In the genomic region with DNA sequence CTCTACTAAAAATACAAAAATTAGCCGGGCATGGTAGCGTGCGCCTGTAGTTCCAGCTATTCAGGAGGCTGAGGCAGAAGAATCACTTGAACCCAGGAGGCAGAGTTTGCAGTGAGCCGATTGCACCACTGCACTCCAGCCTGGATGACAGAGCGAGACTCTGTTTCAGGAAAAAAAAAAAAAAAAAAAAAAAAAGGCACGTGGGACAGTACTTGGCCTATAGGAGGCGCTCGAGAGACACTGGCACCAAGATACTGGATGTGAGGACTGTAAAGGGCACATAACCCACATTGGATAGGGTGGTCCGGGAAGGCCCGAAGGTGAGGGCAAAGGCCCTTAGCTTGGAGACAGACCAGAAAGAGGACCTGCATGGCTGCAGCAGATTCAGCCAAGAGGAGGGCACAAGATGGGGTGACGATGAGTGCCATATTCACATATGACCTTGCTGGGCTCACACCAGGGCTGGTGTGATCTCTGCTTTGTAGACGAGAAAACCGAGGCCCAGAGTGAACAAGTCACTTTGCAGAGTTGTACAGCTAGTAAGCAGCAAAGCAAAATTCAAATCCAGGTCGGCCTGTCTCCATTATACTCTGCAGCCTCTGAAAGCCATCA, we compare ENCODE assay signal across 8 cellular contexts.
DNase-seq lines count a peak whose midpoint lies in the region; ATAC-seq and TF ChIP-seq lines count a peak whose summit lies in the region.

No MANE protein-coding gene starts in this region.

- H3K4me1 Mint-ChIP-seq in CD8-positive, alpha-beta T cell (ENCODE audit: low read depth), result no peaks in the 10 kb centered on the region
- H3K4me1 Mint-ChIP-seq in endodermal cell, result no peaks in the 10 kb centered on the region
- H3K4me1 Mint-ChIP-seq in osteocyte (ENCODE audit: unreplicated experiment), result no peaks in the 10 kb centered on the region

- CTCF ChIA-PET in CD8-positive, alpha-beta T cell (lab: Charles Lee), result interaction anchor here (1.1 to 1.4 kb wide), 2 partner anchors 9 to 40 kb away, joined by 4 to 5 read pairs; no protein-coding TSS in a partner anchor

- H3K9ac ChIP-seq in endodermal cell (ENCODE audit: extremely low read depth, low read length, poor library complexity, severe bottlenecking), result no peak overlapping the region

- H3K27ac Mint-ChIP-seq in CD8-positive, alpha-beta T cell, result no peak overlapping the region
- H3K27ac Mint-ChIP-seq in endodermal cell (no peak overlapping the region), osteocyte (ENCODE audit: unreplicated experiment) (no peak overlapping the region)

- TF ChIP-seq CTCF in CD8-positive, alpha-beta T cell (IDR thresholded peaks at IDR 0.05), result peak; percentile 45
- TF ChIP-seq CTCF in endodermal cell (conservative IDR thresholded peaks at IDR 0.05) (peak; percentile 79), osteocyte (IDR thresholded peaks at IDR 0.05) (peak; percentile 58)

- H3K4me1 ChIP-seq in CD8-positive, alpha-beta T cell (ENCODE audit: insufficient read depth, low read length), result no peaks in the 10 kb centered on the region
- no peaks in the 10 kb centered on the region for H3K4me1 ChIP-seq in endodermal cell (ENCODE audit: control insufficient read depth, insufficient read depth, low read length)
- no peaks in the 10 kb centered on the region for H3K4me1 ChIP-seq in effector memory CD4-positive, alpha-beta T cell (ENCODE audit: control insufficient read depth, insufficient read depth, low read length, poor library complexity, severe bottlenecking)

- no peaks in the 10 kb centered on the region for H3K27me3 Mint-ChIP-seq in CD8-positive, alpha-beta T cell (ENCODE audit: low read depth)
- no peaks in the 10 kb centered on the region for H3K27me3 Mint-ChIP-seq in endodermal cell (ENCODE audit: insufficient read depth)
- H3K27me3 Mint-ChIP-seq in osteocyte (ENCODE audit: unreplicated experiment), result no peaks in the 10 kb centered on the region

- H3K9me3 Mint-ChIP-seq in CD8-positive, alpha-beta T cell, result no peaks in the 10 kb centered on the region
- H3K9me3 Mint-ChIP-seq in endodermal cell, result no peaks in the 10 kb centered on the region
- H3K9me3 Mint-ChIP-seq in osteocyte (ENCODE audit: unreplicated experiment), result no peaks in the 10 kb centered on the region

- H3K36me3 ChIP-seq in CD8-positive, alpha-beta T cell (ENCODE audit: insufficient read depth, low read length), result no peaks in the 10 kb centered on the region
- peaks cover 3% of the 10 kb centered on the region for H3K36me3 ChIP-seq in endodermal cell (ENCODE audit: control insufficient read depth, insufficient read depth, low read length)
- no peaks in the 10 kb centered on the region for H3K36me3 ChIP-seq in effector memory CD4-positive, alpha-beta T cell (ENCODE audit: control insufficient read depth, insufficient read depth, low read length)

- H3K27ac ChIP-seq in CD8-positive, alpha-beta T cell (ENCODE audit: low read depth, low read length), result no peak overlapping the region
- H3K27ac ChIP-seq in endodermal cell (ENCODE audit: low read depth, low read length), result no peak overlapping the region
- no peak overlapping the region for H3K27ac ChIP-seq in effector memory CD4-positive, alpha-beta T cell (ENCODE audit: insufficient read depth, low read length, poor library complexity, severe bottlenecking)

- ATAC-seq in CD8-positive, alpha-beta T cell, result no peak
- ATAC-seq in GM21737 (IDR thresholded peaks at IDR 0.05; ENCODE audit: unreplicated experiment), result no peak

- intact Hi-C loops in CD8-positive, alpha-beta T cell (cut with DNase I, micrococcal nuclease), result no loop called here

- DNase-seq in CD8-positive, alpha-beta T cell, result peak in 2 of 7 experiments; percentile 19 to 32
- DNase-seq in GM19238 (ENCODE audit: insufficient read length, low spot score) (peak; percentile 34), RPMI8226 (peak; percentile 51), endodermal cell (peak; percentile 83), osteocyte (ENCODE audit: extremely low spot score, unreplicated experiment) (no peak), NCI-H128 (lab: John Stamatoyannopoulos, UW; ENCODE audit: unreplicated experiment) (no peak)
- no peak for DNase-seq in effector memory CD4-positive, alpha-beta T cell

- H3K27me3 ChIP-seq in CD8-positive, alpha-beta T cell (ENCODE audit: insufficient read depth, low read length), result no peaks in the 10 kb centered on the region
- H3K27me3 ChIP-seq in endodermal cell (ENCODE audit: control insufficient read depth, insufficient read depth, low read length, poor library complexity, severe bottlenecking), result no peaks in the 10 kb centered on the region
- no peaks in the 10 kb centered on the region for H3K27me3 ChIP-seq in effector memory CD4-positive, alpha-beta T cell (replicated peaks; ENCODE audit: control insufficient read depth, insufficient read depth, low read length, poor library complexity, severe bottlenecking)

- H3K9me3 ChIP-seq in CD8-positive, alpha-beta T cell (ENCODE audit: low read length), result no peaks in the 10 kb centered on the region
- H3K9me3 ChIP-seq in endodermal cell (ENCODE audit: control insufficient read depth, low read length), result no peaks in the 10 kb centered on the region
- H3K9me3 ChIP-seq in effector memory CD4-positive, alpha-beta T cell (ENCODE audit: control insufficient read depth, low read length), result no peaks in the 10 kb centered on the region

- no peak overlapping the region for H3K4me3 ChIP-seq in CD8-positive, alpha-beta T cell (ENCODE audit: low read depth, low read length)
- no peak overlapping the region for H3K4me3 ChIP-seq in endodermal cell (ENCODE audit: low read length)
- no peak overlapping the region for H3K4me3 ChIP-seq in effector memory CD4-positive, alpha-beta T cell (ENCODE audit: insufficient read depth, low read depth, low read length, poor library complexity, severe bottlenecking)

- no peak overlapping the region for H3K4me3 Mint-ChIP-seq in CD8-positive, alpha-beta T cell
- H3K4me3 Mint-ChIP-seq in endodermal cell (no peak overlapping the region), osteocyte (ENCODE audit: unreplicated experiment) (no peak overlapping the region)

- H3K36me3 Mint-ChIP-seq in CD8-positive, alpha-beta T cell, result peaks cover 37% of the 10 kb centered on the region
- H3K36me3 Mint-ChIP-seq in endodermal cell (ENCODE audit: low read depth) (peaks cover 24% of the 10 kb centered on the region), osteocyte (ENCODE audit: unreplicated experiment) (peaks cover 9% of the 10 kb centered on the region)

- WGBS in endodermal cell (ENCODE audit: insufficient coverage in 1 of 2, insufficient read length in 1 of 2), 2 experiments, result 75% methylated on average over 13 to 14 of the region's 14 CpGs

- POLR2A ChIA-PET in CD8-positive, alpha-beta T cell (lab: Charles Lee), result no interaction called here

Comparison
In these comparisons a context has a peak if more than half of its experiments do, and no peak if none do; other contexts are left out.
1. DNase-seq: peak in GM19238 (single experiment), RPMI8226 (single experiment) and endodermal cell (single experiment); none in osteocyte (single experiment), effector memory CD4-positive, alpha-beta T cell (0 of 3) and NCI-H128 (single experiment).
2. Peak in every context shown above with its lines, with median percentiles within 50 percentile points of each other: CTCF ChIP-seq.